ENCODE assay signal across 34 cellular contexts in the genomic region with DNA sequence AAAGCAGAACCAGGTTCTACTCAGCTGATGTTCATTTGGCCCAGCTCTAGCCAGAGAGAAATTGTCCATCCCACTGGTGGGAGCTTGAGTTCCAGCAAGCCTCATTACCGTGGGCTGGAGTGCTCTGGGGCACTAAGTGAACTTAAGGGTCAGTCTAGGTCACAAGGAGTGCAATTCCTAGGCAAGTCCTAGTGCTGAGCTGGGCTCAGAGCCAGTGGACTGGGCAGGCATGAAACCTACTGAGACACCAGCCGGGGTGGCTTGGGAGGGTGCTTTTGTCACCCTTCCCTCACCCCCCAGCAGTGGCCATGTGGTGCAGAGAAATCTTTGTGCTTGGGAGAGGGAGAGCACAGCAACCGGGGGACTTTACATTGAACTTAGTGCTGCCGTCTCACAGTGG. TPM values are rescaled to one million over a fixed set of nuclear protein-coding genes. Genes with fewer than 3 reads are reported as not detected.
"Had no signal": no experiment of that assay in that cellular context is flagged by ENCODE, and none has a peak within 500 bp of the region (broad histone marks: within the 10 kb centered on the region; RNA-seq: fewer than 3 reads in every experiment).

No MANE protein-coding gene starts in this region.

- H3K9me3 ChIP-seq: ascending aorta, MG63, Peyer's patch had no signal

- H3K36me3 ChIP-seq: ascending aorta, cardiac muscle cell, MG63, Peyer's patch, WERI-Rb-1 had no signal

- DNase-seq: activated CD4-positive, alpha-beta T cell treated with anti-CD3 and anti-CD28 coated beads for 1 hour; activated CD4-positive, alpha-beta T cell treated with anti-CD3 and anti-CD28 coated beads for 48 hours; activated CD4-positive, CD25-positive, alpha-beta regulatory T cell; activated CD8-positive, alpha-beta T cell treated with anti-CD3 and anti-CD28 coated beads for 36 hours; activated effector memory CD4-positive, alpha-beta T cell treated with anti-CD3 and anti-CD28 coated beads, Interleukin-2, amount 50 U/mL, for 16 hours; activated naive CD4-positive, alpha-beta T cell; activated naive CD8-positive, alpha-beta T cell treated with anti-CD3 and anti-CD28 coated beads, Interleukin-2, amount 10 ng/mL, durations not matched to agents 7 days and 5 days; activated T-cell treated with anti-CD3 and anti-CD28 coated beads, Interleukin-2, amount 50 U/mL, for 1 hour; activated T-cell treated with anti-CD3 and anti-CD28 coated beads, Interleukin-2, amount 50 U/mL, for 72 hours; amygdala; Karpas-422; KBM-7; MG63; NCI-H1048; NCI-H1105 treated with DMSO at 0.1 percent for 48 hours; NCI-H1436; NCI-H1694; NCI-H1930; NCI-H2081 treated with DMSO at 0.1 percent for 48 hours; NCI-H226; NCI-H446 treated with DMSO at 0.1 percent for 48 hours; NCI-H524; PC-3; Peyer's patch; RPMI8226; T1000; WERI-Rb-1 had no signal

- H3K4me3 ChIP-seq: ascending aorta, cardiac muscle cell, MG63, Peyer's patch had no signal

- ATAC-seq: activated CD8-positive, alpha-beta T cell treated with anti-CD3 and anti-CD28 coated beads for 36 hours; activated T-cell treated with anti-CD3 and anti-CD28 coated beads, Interleukin-2, amount 50 U/mL, for 72 hours; activated T-helper 17 cell treated with anti-CD3 and anti-CD28 coated beads, Interleukin-2, amount 50 U/mL, for 72 hours; PC-3 had no signal

- H3K27ac ChIP-seq: ascending aorta, cardiac muscle cell, Peyer's patch, WERI-Rb-1 had no signal

- H3K4me1 ChIP-seq: ascending aorta, Peyer's patch had no signal

- H3K27me3 ChIP-seq: ascending aorta, cardiac muscle cell, MG63, Peyer's patch had no signal

RNA-seq across cellular contexts. Expression of gene GSX2, which starts 39.4 kb away (rescaled TPM):
- total RNA-seq: activated CD8-positive, alpha-beta memory T cell treated with anti-CD3 and anti-CD28 coated beads for 36 hours; activated CD8-positive, alpha-beta T cell treated with anti-CD3 and anti-CD28 coated beads for 36 hours; activated naive CD8-positive, alpha-beta T cell treated with anti-CD3 and anti-CD28 coated beads, Interleukin-2, amount 10 ng/mL, durations not matched to agents 7 days and 5 days; activated T-cell treated with anti-CD3 and anti-CD28 coated beads, Interleukin-2, amount 50 U/mL, for 72 hours; activated T-helper 17 cell treated with anti-CD3 and anti-CD28 coated beads, Interleukin-2, amount 50 U/mL, for 72 hours; ascending aorta; cardiac muscle cell; PC-3; Peyer's patch; T-helper 1 cell treated with Interleukin-12 subunit alpha and Interleukin-12 subunit beta and Interleukin-4 antibody, amounts not matched to agents 30 ng/mL and 1 ng/mL, for 36 hours; T-helper 2 cell treated with Interferon-gamma antibody and Interleukin-4, amounts not matched to agents 100 ng/mL and 5 ng/mL, for 36 hours had no signal
- polyA plus RNA-seq: adipose tissue, cardiac muscle cell had no signal
